10 cellular contexts compared by ENCODE assay signal in genomic region chr1:8133657-8134430, GRCh38.
DNase-seq lines count a peak whose midpoint lies in the region; ATAC-seq and TF ChIP-seq lines count a peak whose summit lies in the region.
"Had no signal": no experiment of that assay in that cellular context is flagged by ENCODE, and none has a peak within 500 bp of the region (broad histone marks: within the 10 kb centered on the region; RNA-seq: fewer than 3 reads in every experiment).

No MANE protein-coding gene starts in this region.

- intact Hi-C loops in posterior vena cava (cut with DNase I) = loop anchor here (10.0 kb wide), 2 partner anchors 81 to 181 kb away; partner anchors contain the start of gene SLC45A1 (in 1 of the 2)

- POLR2A ChIA-PET in BJ (lab: Charles Lee) = interaction anchor here (0.5 to 0.9 kb wide), 3 partner anchors 17 to 56 kb away, joined by 3 to 7 read pairs (median 3); no protein-coding TSS in a partner anchor

- CTCF ChIA-PET in BJ (lab: Yijun Ruan, JAX) = interaction anchor here (0.6 to 1.5 kb wide), 8 partner anchors 36 to 404 kb away, joined by 3 to 6 read pairs (median 4); no protein-coding TSS in a partner anchor

- no peaks in the 10 kb centered on the region for H3K36me3 ChIP-seq in BJ (ENCODE audit: control insufficient read depth, insufficient read depth, low read length)

- no peaks in the 10 kb centered on the region for H3K27me3 ChIP-seq in BJ (ENCODE audit: control insufficient read depth, insufficient read depth, low read length)

- peak overlapping the region; percentile 27 for H3K4me3 ChIP-seq in BJ (ENCODE audit: low read depth, low read length)

- DNase-seq in BJ (ENCODE audit: low read depth) (peak; percentile 78), T1000 (lab: John Stamatoyannopoulos, UW) (peak; percentile 16), foreskin melanocyte (peak; percentile 70), posterior vena cava (ENCODE audit: low spot score) (peak; percentile 85)
- DNase-seq in stimulated activated CD4-positive, alpha-beta T cell treated with anti-CD3 and anti-CD28 coated beads, Interleukin-1b, Interleukin-23, amount 100 ng/mL, for 48 hours = no peak
- DNase-seq: activated T-cell treated with anti-CD3 and anti-CD28 coated beads, Interleukin-2, amount 50 U/mL, for 1 hour; DMS79 treated with DMSO at 0.1 percent for 48 hours had no signal

- no peak for TF ChIP-seq CTCF in BJ (IDR thresholded peaks at IDR 0.05; ENCODE audit: insufficient read depth, low read depth, low read length)

- ATAC-seq in HG02870 (IDR thresholded peaks at IDR 0.05; ENCODE audit: unreplicated experiment) (no peak), HG03378 (IDR thresholded peaks at IDR 0.05; ENCODE audit: unreplicated experiment) (no peak), HG03135 (IDR thresholded peaks at IDR 0.05; ENCODE audit: unreplicated experiment) (no peak)
